ENCODE assay signal across 12 cellular contexts in genomic region chrX:20418379-20418778, GRCh38.
DNase-seq lines count a peak whose midpoint lies in the region; ATAC-seq and TF ChIP-seq lines count a peak whose summit lies in the region.
"Had no signal": no experiment of that assay in that cellular context is flagged by ENCODE, and none has a peak within 500 bp of the region (broad histone marks: within the 10 kb centered on the region; RNA-seq: fewer than 3 reads in every experiment).

No MANE protein-coding gene starts in this region.

- ATAC-seq in DND-41 (ENCODE audit: insufficient read depth, low read depth) (peak; percentile 84), GM19328 (IDR thresholded peaks at IDR 0.05; ENCODE audit: unreplicated experiment) (peak; percentile 80), HG03064 (IDR thresholded peaks at IDR 0.05; ENCODE audit: low read depth, unreplicated experiment) (peak; percentile 71)
- ATAC-seq: heart left ventricle had no signal

- no peaks in the 10 kb centered on the region for H3K9me3 ChIP-seq in DND-41 (ENCODE audit: insufficient read depth, low read length, severe bottlenecking)
- H3K9me3 ChIP-seq: heart left ventricle had no signal

- no peak overlapping the region for H2AFZ ChIP-seq in DND-41 (ENCODE audit: low read depth, low read length)
- H2AFZ ChIP-seq: neural progenitor cell had no signal

- no peaks in the 10 kb centered on the region for H3K36me3 ChIP-seq in DND-41 (ENCODE audit: insufficient read depth, low read length)
- H3K36me3 ChIP-seq: heart left ventricle, neural progenitor cell had no signal

- H3K4me3 Mint-ChIP-seq in activated naive CD4-positive, alpha-beta T cell treated with anti-CD3 and anti-CD28 coated beads, Interleukin-2, amount 50 U/mL, for 24 hours = peak overlapping the region; percentile 63
- H3K4me3 Mint-ChIP-seq in activated T-helper 2 cell treated with anti-CD3 and anti-CD28 coated beads, Interferon-gamma antibody, Interleukin-2, Interleukin-4, amounts not matched to agents 10 μg/mL and 5 μg/mL and 100 μg/mL, durations not matched to agents 14 hours and 24 hours and 36 hours (ENCODE audit: low read depth) = no peak overlapping the region
- H3K4me3 Mint-ChIP-seq: neural progenitor cell had no signal

- no peak overlapping the region for H3K4me3 ChIP-seq in DND-41 (ENCODE audit: low read depth in 1 of 2, low read length in 2 of 2)
- H3K4me3 ChIP-seq: heart left ventricle, neural progenitor cell had no signal

- no peaks in the 10 kb centered on the region for H4K20me1 ChIP-seq in DND-41 (ENCODE audit: insufficient read depth, low read length)

- intact Hi-C loops in activated T-helper 2 cell treated with anti-CD3 and anti-CD28 coated beads, Interferon-gamma antibody, Interleukin-2, Interleukin-4, amounts not matched to agents 10 μg/mL and 5 μg/mL and 100 μg/mL, durations not matched to agents 14 hours and 24 hours and 36 hours (cut with micrococcal nuclease) = no loop called here

- H3K9me3 Mint-ChIP-seq in activated naive CD4-positive, alpha-beta T cell treated with anti-CD3 and anti-CD28 coated beads, Interleukin-2, amount 50 U/mL, for 24 hours = no peaks in the 10 kb centered on the region
- H3K9me3 Mint-ChIP-seq in activated T-helper 2 cell treated with anti-CD3 and anti-CD28 coated beads, Interferon-gamma antibody, Interleukin-2, Interleukin-4, amounts not matched to agents 10 μg/mL and 5 μg/mL and 100 μg/mL, durations not matched to agents 14 hours and 24 hours and 36 hours = no peaks in the 10 kb centered on the region
- H3K9me3 Mint-ChIP-seq: neural progenitor cell had no signal

- peak overlapping the region; percentile 51 for H3K4me2 ChIP-seq in DND-41 (ENCODE audit: insufficient read depth, low read length)
- H3K4me2 ChIP-seq: neural progenitor cell had no signal

- H3K27me3 ChIP-seq in DND-41 (ENCODE audit: insufficient read depth, low read length, poor library complexity) = no peaks in the 10 kb centered on the region
- H3K27me3 ChIP-seq: neural progenitor cell had no signal

- peak overlapping the region; percentile 57 for H3K27ac ChIP-seq in DND-41 (ENCODE audit: low read length)
- H3K27ac ChIP-seq: heart left ventricle, neural progenitor cell had no signal

- no peaks in the 10 kb centered on the region for H3K79me2 ChIP-seq in DND-41 (ENCODE audit: insufficient read depth, low read length)

- H3K36me3 Mint-ChIP-seq in activated naive CD4-positive, alpha-beta T cell treated with anti-CD3 and anti-CD28 coated beads, Interleukin-2, amount 50 U/mL, for 24 hours = no peaks in the 10 kb centered on the region
- H3K36me3 Mint-ChIP-seq in activated T-helper 2 cell treated with anti-CD3 and anti-CD28 coated beads, Interferon-gamma antibody, Interleukin-2, Interleukin-4, amounts not matched to agents 10 μg/mL and 5 μg/mL and 100 μg/mL, durations not matched to agents 14 hours and 24 hours and 36 hours (ENCODE audit: low read depth) = peaks cover 4% of the 10 kb centered on the region
- H3K36me3 Mint-ChIP-seq: neural progenitor cell had no signal

- no peak for TF ChIP-seq CTCF in DND-41 (IDR thresholded peaks at IDR 0.05; ENCODE audit: borderline replicate concordance, extremely low read depth, low read length, poor library complexity, severe bottlenecking)

- H3K4me1 Mint-ChIP-seq in activated naive CD4-positive, alpha-beta T cell treated with anti-CD3 and anti-CD28 coated beads, Interleukin-2, amount 50 U/mL, for 24 hours = peaks cover 52% of the 10 kb centered on the region
- peaks cover 19% of the 10 kb centered on the region for H3K4me1 Mint-ChIP-seq in activated T-helper 2 cell treated with anti-CD3 and anti-CD28 coated beads, Interferon-gamma antibody, Interleukin-2, Interleukin-4, amounts not matched to agents 10 μg/mL and 5 μg/mL and 100 μg/mL, durations not matched to agents 14 hours and 24 hours and 36 hours (ENCODE audit: low read depth)
- H3K4me1 Mint-ChIP-seq: neural progenitor cell had no signal

- H3K27me3 Mint-ChIP-seq in activated naive CD4-positive, alpha-beta T cell treated with anti-CD3 and anti-CD28 coated beads, Interleukin-2, amount 50 U/mL, for 24 hours = no peaks in the 10 kb centered on the region
- no peaks in the 10 kb centered on the region for H3K27me3 Mint-ChIP-seq in activated T-helper 2 cell treated with anti-CD3 and anti-CD28 coated beads, Interferon-gamma antibody, Interleukin-2, Interleukin-4, amounts not matched to agents 10 μg/mL and 5 μg/mL and 100 μg/mL, durations not matched to agents 14 hours and 24 hours and 36 hours (ENCODE audit: low read depth)

- H3K4me1 ChIP-seq in DND-41 (ENCODE audit: insufficient read depth, low read length) = peaks cover 24% of the 10 kb centered on the region
- H3K4me1 ChIP-seq: neural progenitor cell had no signal

- peak; percentile 69 for DNase-seq in DND-41
- no peak for DNase-seq in NCI-H748 (lab: John Stamatoyannopoulos, UW; ENCODE audit: unreplicated experiment)
- DNase-seq in NCI-H510A treated with DMSO at 0.1 percent for 48 hours (lab: John Stamatoyannopoulos, UW) = no peak
- no peak for DNase-seq in T-helper 9 cell
- DNase-seq in activated T-helper 2 cell treated with anti-CD3 and anti-CD28 coated beads, Interferon-gamma antibody, Interleukin-2, Interleukin-4, amounts not matched to agents 10 μg/mL and 5 μg/mL and 100 μg/mL, durations not matched to agents 14 hours and 24 hours and 36 hours (ENCODE audit: low spot score) = no peak
- DNase-seq: caudate nucleus, heart left ventricle, NCI-H446 had no signal

- peak overlapping the region; percentile 84 for H3K27ac Mint-ChIP-seq in activated naive CD4-positive, alpha-beta T cell treated with anti-CD3 and anti-CD28 coated beads, Interleukin-2, amount 50 U/mL, for 24 hours
- no peak overlapping the region for H3K27ac Mint-ChIP-seq in activated T-helper 2 cell treated with anti-CD3 and anti-CD28 coated beads, Interferon-gamma antibody, Interleukin-2, Interleukin-4, amounts not matched to agents 10 μg/mL and 5 μg/mL and 100 μg/mL, durations not matched to agents 14 hours and 24 hours and 36 hours
- H3K27ac Mint-ChIP-seq: neural progenitor cell had no signal

- H3K9ac ChIP-seq in DND-41 (ENCODE audit: low read depth, low read length) = no peak overlapping the region
- H3K9ac ChIP-seq: neural progenitor cell had no signal
